Comparison of ENCODE assay signal across 1 cellular context in genomic region chr10:49435225-49435624, GRCh38.
TF ChIP-seq lines count a peak whose summit lies in the region.

No MANE protein-coding gene starts in this region.

TF ChIP-seq in SK-N-SH, 30 proteins besides CTCF, POLR2A, EP300 and RAD21 (continued from another document):
- TF ChIP-seq REST (IDR thresholded peaks at IDR 0.05; ENCODE audit: low read depth, low read length): no peak
- no peak for TF ChIP-seq JUND (IDR thresholded peaks at IDR 0.05)
- no peak for TF ChIP-seq GATA2 (CRISPR knock-in tag; IDR thresholded peaks at IDR 0.05)
- no peak for TF ChIP-seq CHD2 (IDR thresholded peaks at IDR 0.05; ENCODE audit: low read length, partially characterized antibody)
- no peak for TF ChIP-seq ZBTB33 (IDR thresholded peaks at IDR 0.05; ENCODE audit: borderline replicate concordance, low read depth)
- no peak for TF ChIP-seq GABPA (IDR thresholded peaks at IDR 0.05; ENCODE audit: low read depth)
- no peak for TF ChIP-seq SMC3 (IDR thresholded peaks at IDR 0.05; ENCODE audit: low read depth, low read length)
- TF ChIP-seq TEAD4 (IDR thresholded peaks at IDR 0.05; ENCODE audit: borderline replicate concordance, insufficient read depth): no peak
- TF ChIP-seq PBX3 (IDR thresholded peaks at IDR 0.05): no peak
- TF ChIP-seq NRF1 (IDR thresholded peaks at IDR 0.05; ENCODE audit: low read depth, low read length): no peak
- no peak for TF ChIP-seq USF1 (IDR thresholded peaks at IDR 0.05; ENCODE audit: borderline replicate concordance, low read depth)
- no peak for TF ChIP-seq MEF2A (IDR thresholded peaks at IDR 0.05; ENCODE audit: borderline replicate concordance, low read depth)
- TF ChIP-seq RXRA (IDR thresholded peaks at IDR 0.05; ENCODE audit: borderline replicate concordance, low read depth): no peak
- TF ChIP-seq FOXJ3 (CRISPR knock-in tag; IDR thresholded peaks at IDR 0.05): no peak
